Comparison of ENCODE assay signal across 8 cellular contexts in genomic region chr2:119387381-119388129, GRCh38. TPM values are rescaled to one million over a fixed set of nuclear protein-coding genes. Genes with fewer than 3 reads are reported as not detected.
DNase-seq lines count a peak whose midpoint lies in the region; TF ChIP-seq lines count a peak whose summit lies in the region.

No MANE protein-coding gene starts in this region.

- peak overlapping the region; percentile 2 to 92 (median 67) for H3K27ac Mint-ChIP-seq in brain

- peaks cover 20% of the 10 kb centered on the region for H3K27me3 Mint-ChIP-seq in brain

- no peaks in the 10 kb centered on the region for H3K36me3 Mint-ChIP-seq in brain

- no peak overlapping the region for H3K4me3 ChIP-seq in HEK293 (ENCODE audit: low read depth, low read length)

- no peaks in the 10 kb centered on the region for H3K9me3 ChIP-seq in HEK293 (ENCODE audit: control insufficient read depth, insufficient read depth, low read depth, low read length)

- TF ChIP-seq CTCF in HEK293 (tag by site-specific recombination; IDR thresholded peaks at IDR 0.05) = no peak
- TF ChIP-seq CTCF in brain (conservative IDR thresholded peaks at IDR 0.05) = no peak

- no peaks in the 10 kb centered on the region for H3K27me3 ChIP-seq in layer of hippocampus (ENCODE audit: control insufficient read depth, insufficient read depth, low read length)

- H3K4me3 Mint-ChIP-seq in brain = peak overlapping the region in 4 of 5 experiments; percentile 8 to 58 (median 38)

- peaks cover 0 to 3% (median 0%) of the 10 kb centered on the region in 5 experiments for H3K9me3 Mint-ChIP-seq in brain

- POLR2A ChIA-PET in HEK293 (lab: Yijun Ruan, JAX) = no interaction called here

- DNase-seq in activated T-cell treated with anti-CD3 and anti-CD28 coated beads for 24 hours (ENCODE audit: low read depth) = peak; percentile 15
- DNase-seq in activated T-cell treated with anti-CD3 and anti-CD28 coated beads, Interleukin-2, amount 50 U/mL, for 1 hour = no peak
- DNase-seq in NCI-H1092 (lab: John Stamatoyannopoulos, UW) = peak; percentile 45
- peak; percentile 5 to 30 for DNase-seq in stimulated activated CD4-positive, alpha-beta T cell treated with anti-CD3 and anti-CD28 coated beads, Interleukin-4, amount 100 ng/mL, for 48 hours (ENCODE audit: low read depth in 2 of 2)
- no peak for DNase-seq in effector CD8-positive, alpha-beta T cell (lab: John Stamatoyannopoulos, UW)

- no peak overlapping the region for H3K27ac ChIP-seq in HEK293 (ENCODE audit: extremely low read depth, low read depth, low read length)
- peak overlapping the region; percentile 35 for H3K27ac ChIP-seq in layer of hippocampus (ENCODE audit: low read depth, low read length)

- CTCF ChIA-PET in HEK293 (lab: Yijun Ruan, JAX) = interaction anchor here (1.0 kb wide), 1 partner anchor 89 kb away, joined by 3 read pairs; no protein-coding TSS in a partner anchor

- H3K4me1 Mint-ChIP-seq in brain = peaks cover 31% of the 10 kb centered on the region

- H3K36me3 ChIP-seq in HEK293 (ENCODE audit: control insufficient read depth in 2 of 2, insufficient read depth in 1 of 2, low read length in 2 of 2) = no peaks in the 10 kb centered on the region

- peaks cover 3% of the 10 kb centered on the region; the same call in 1 of the 2 replicates for H3K4me1 ChIP-seq in HEK293 (ENCODE audit: control insufficient read depth, insufficient read depth, low read length)

TF ChIP-seq in HEK293, 187 proteins besides CTCF, POLR2A, EP300 and RAD21:
- no peak for TF ChIP-seq ZNF211 (tag by site-specific recombination; IDR thresholded peaks at IDR 0.05; ENCODE audit: low read depth)
- TF ChIP-seq SP3 (tag by site-specific recombination; IDR thresholded peaks at IDR 0.05) = no peak
- TF ChIP-seq ZFHX2 (tag by site-specific recombination; conservative IDR thresholded peaks at IDR 0.05) = peak; percentile 42
- TF ChIP-seq SCRT2 (tag by site-specific recombination; IDR thresholded peaks at IDR 0.05) = peak; percentile 81
- TF ChIP-seq OSR2 (tag by site-specific recombination; IDR thresholded peaks at IDR 0.05) = peak; percentile 57; the same call in 1 of the 2 replicates
- TF ChIP-seq ZBTB20 (tag by site-specific recombination; IDR thresholded peaks at IDR 0.05) = no peak
TF ChIP-seq in HEK293: peak in this region for 3.

RNA-seq across cellular contexts. Expression of gene DBI, which starts 20.8 kb away (rescaled TPM):
- 253 TPM for polyA plus RNA-seq in brain (ENCODE audit: insufficient read depth, low read depth, low replicate concordance)

RNA-seq across cellular contexts. Expression of gene C2orf76, which starts 20.9 kb away (rescaled TPM):
- polyA plus RNA-seq in brain (ENCODE audit: insufficient read depth, low read depth, low replicate concordance) = 13.4 TPM

RNA-seq across cellular contexts. Expression of gene TMEM37, which starts 44.1 kb away (rescaled TPM):
- 1.9 TPM for polyA plus RNA-seq in brain (ENCODE audit: insufficient read depth, low read depth, low replicate concordance)

Comparison
In these comparisons a context has a peak if more than half of its experiments do, and no peak if none do; other contexts are left out.
1. DNase-seq: peak in activated T-cell treated with anti-CD3 and anti-CD28 coated beads for 24 hours (single experiment), NCI-H1092 (single experiment) and stimulated activated CD4-positive, alpha-beta T cell treated with anti-CD3 and anti-CD28 coated beads, Interleukin-4, amount 100 ng/mL, for 48 hours (2 of 2); none in activated T-cell treated with anti-CD3 and anti-CD28 coated beads, Interleukin-2, amount 50 U/mL, for 1 hour (single experiment) and effector CD8-positive, alpha-beta T cell (single experiment).